27 cellular contexts compared by ENCODE assay signal in genomic region chr10:78775891-78776290, GRCh38.
DNase-seq lines count a peak whose midpoint lies in the region; ATAC-seq and TF ChIP-seq lines count a peak whose summit lies in the region.
"Had no signal": no experiment of that assay in that cellular context is flagged by ENCODE, and none has a peak within 500 bp of the region (broad histone marks: within the 10 kb centered on the region; RNA-seq: fewer than 3 reads in every experiment).

No MANE protein-coding gene starts in this region.

- DNase-seq in NCI-H69 (lab: John Stamatoyannopoulos, UW) (peak; percentile 46), ascending aorta (ENCODE audit: low spot score in 2 of 2) (no peak), mesenteric fat pad (ENCODE audit: low spot score) (peak; percentile 4), thoracic aorta (ENCODE audit: low spot score) (no peak), COR-L47 (lab: John Stamatoyannopoulos, UW) (no peak)
- DNase-seq: activated CD4-positive, alpha-beta memory T cell treated with anti-CD3 and anti-CD28 coated beads, Interleukin-2, amount 10 ng/mL, durations not matched to agents 7 days and 5 days; activated CD4-positive, alpha-beta T cell treated with anti-CD3 and anti-CD28 coated beads for 1 hour; activated CD8-positive, alpha-beta memory T cell treated with anti-CD3 and anti-CD28 coated beads, Interleukin-2, amount 50 U/mL, for 48 hours; amygdala; Calu3; cortex of kidney; effector memory CD8-positive, alpha-beta T cell; foreskin keratinocyte; H7; immature natural killer cell; NCI-H1105; NCI-H2227 treated with DMSO at 0.1 percent for 48 hours; NCI-H82; RPMI8226; stimulated activated naive CD8-positive, alpha-beta T cell treated with anti-CD3 and anti-CD28 coated beads, Interleukin-15, Interleukin-2, amounts not matched to agents 100 U/mL and 50 U/mL, for 24 hours had no signal

- H3K9me3 ChIP-seq in ascending aorta (no peaks in the 10 kb centered on the region), thoracic aorta (no peaks in the 10 kb centered on the region)
- H3K9me3 ChIP-seq: tibial nerve had no signal

- intact Hi-C loops in ascending aorta (cut with DNase I) = no loop called here

- H3K36me3 ChIP-seq in ascending aorta (no peaks in the 10 kb centered on the region), thoracic aorta (no peaks in the 10 kb centered on the region)
- H3K36me3 ChIP-seq: tibial nerve had no signal

- ATAC-seq in thoracic aorta (ENCODE audit: insufficient number of reproducible peaks, low FRiP score, low read depth) (no peak), HG02870 (IDR thresholded peaks at IDR 0.05; ENCODE audit: unreplicated experiment) (no peak), GM19463 (IDR thresholded peaks at IDR 0.05; ENCODE audit: unreplicated experiment) (no peak)
- ATAC-seq: effector memory CD8-positive, alpha-beta T cell; foreskin keratinocyte; naive thymus-derived CD8-positive, alpha-beta T cell; stimulated activated naive CD8-positive, alpha-beta T cell treated with anti-CD3 and anti-CD28 coated beads, Interleukin-15, Interleukin-2, amounts not matched to agents 100 U/mL and 50 U/mL, for 24 hours had no signal

- no peak for TF ChIP-seq CTCF in ascending aorta (IDR thresholded peaks at IDR 0.05)
- TF ChIP-seq CTCF in thoracic aorta (IDR thresholded peaks at IDR 0.05) = no peak

- no peak overlapping the region for H3K4me3 ChIP-seq in ascending aorta
- H3K4me3 ChIP-seq in thoracic aorta = no peak overlapping the region
- H3K4me3 ChIP-seq: K562, SK-N-MC, tibial nerve had no signal

- H3K4me1 ChIP-seq in ascending aorta (peaks cover 8 to 33% of the 10 kb centered on the region in 2 donors), thoracic aorta (ENCODE audit: control insufficient read depth in 1 of 2, low read depth in 2 of 2) (peaks cover 27 to 79% of the 10 kb centered on the region in 2 donors)
- H3K4me1 ChIP-seq: foreskin keratinocyte, parathyroid adenoma had no signal

- peak overlapping the region; percentile 52 to 78 for H3K27ac ChIP-seq in ascending aorta
- peak overlapping the region; percentile 78 to 85 for H3K27ac ChIP-seq in thoracic aorta
- H3K27ac ChIP-seq: foreskin keratinocyte, parathyroid adenoma, SK-N-MC had no signal

- H3K27me3 ChIP-seq in ascending aorta (no peaks in the 10 kb centered on the region), thoracic aorta (replicated peaks; ENCODE audit: insufficient read depth) (no peaks in the 10 kb centered on the region)
- H3K27me3 ChIP-seq: foreskin keratinocyte, tibial nerve had no signal

Comparison
In these comparisons a context has a peak if more than half of its experiments do, and no peak if none do; other contexts are left out.
1. DNase-seq: peak in NCI-H69 (single experiment) and mesenteric fat pad (single experiment); none in ascending aorta (0 of 2), thoracic aorta (single experiment) and COR-L47 (single experiment).